Comparison of ENCODE assay signal across 16 cellular contexts in the genomic region with DNA sequence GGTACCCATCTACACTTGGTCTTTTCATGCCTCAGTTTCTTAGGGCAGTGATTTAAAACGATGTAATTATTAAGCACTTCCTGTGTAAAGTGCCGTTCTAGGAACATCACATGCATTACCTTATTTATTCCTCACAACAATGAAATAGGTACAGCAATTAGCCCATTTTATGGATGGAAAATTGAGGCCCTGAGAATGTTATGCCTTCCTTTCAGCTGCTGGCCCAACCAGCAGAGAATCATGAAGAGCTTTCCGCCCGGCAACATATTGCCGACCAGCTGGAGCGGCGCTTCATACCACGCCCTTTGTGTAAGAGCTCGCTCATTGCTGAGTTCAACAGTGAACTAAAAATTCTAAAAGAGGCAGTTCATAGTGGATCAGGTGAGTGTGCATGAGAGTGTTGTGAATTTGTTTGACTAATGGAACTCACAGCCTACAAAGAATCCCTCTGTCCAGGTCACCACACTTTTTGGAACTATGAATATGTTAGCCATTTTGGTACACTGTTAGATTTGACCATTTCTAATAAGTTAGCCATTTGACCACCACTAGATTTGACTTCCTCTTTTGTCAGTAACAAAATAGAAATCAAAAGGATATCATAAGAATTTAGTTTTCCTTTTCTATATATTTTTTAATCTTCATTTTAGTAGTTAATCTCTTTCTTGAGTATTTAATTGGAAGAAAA. TPM values are rescaled to one million over a fixed set of nuclear protein-coding genes. Genes with fewer than 3 reads are reported as not detected.
DNase-seq lines count a peak whose midpoint lies in the region; ATAC-seq, FAIRE-seq and TF ChIP-seq lines count a peak whose summit lies in the region.
"Had no signal": no experiment of that assay in that cellular context is flagged by ENCODE, and none has a peak within 500 bp of the region (broad histone marks: within the 10 kb centered on the region; RNA-seq: fewer than 3 reads in every experiment).

No MANE protein-coding gene starts in this region.

- H3K27ac ChIP-seq in thyroid gland: no peak overlapping the region
- H3K27ac ChIP-seq: body of pancreas, foreskin keratinocyte had no signal

- no peak for DNase-seq in RCC 7860 (ENCODE audit: low spot score)
- DNase-seq in DMS53 (lab: John Stamatoyannopoulos, UW): no peak
- DNase-seq in thyroid gland: no peak
- DNase-seq: activated CD8-positive, alpha-beta T cell treated with anti-CD3 and anti-CD28 coated beads for 36 hours; body of pancreas; effector CD4-positive, alpha-beta T cell; foreskin keratinocyte; posterior cingulate gyrus; T-helper 17 cell had no signal

- no peaks in the 10 kb centered on the region for H3K4me1 ChIP-seq in thyroid gland
- H3K4me1 ChIP-seq: body of pancreas had no signal

- no peak overlapping the region for H3K4me3 ChIP-seq in thyroid gland (replicated peaks in 1 of 3)
- H3K4me3 ChIP-seq: body of pancreas, GM23338 had no signal

- no peak for FAIRE-seq in RCC 7860 (lab: Jason Lieb, UNC)

- 87 to 92% methylated on average over 9 of the region's 9 CpGs for WGBS in thyroid gland, 2 donors

- intact Hi-C loops in thyroid gland (cut with DNase I): loop anchor here (5.0 to 10.0 kb wide), 2 partner anchors 220 to 428 kb away; no protein-coding TSS in a partner anchor

- H3K9me3 ChIP-seq in thyroid gland: no peaks in the 10 kb centered on the region
- H3K9me3 ChIP-seq: body of pancreas had no signal

- H3K27me3 ChIP-seq in thyroid gland: no peaks in the 10 kb centered on the region
- H3K27me3 ChIP-seq: body of pancreas, foreskin keratinocyte had no signal

- TF ChIP-seq POLR2A in GM18505 (IDR thresholded peaks at IDR 0.05; ENCODE audit: borderline replicate concordance, extremely low read depth, insufficient read depth, insufficient read length) (no peak), thyroid gland (IDR thresholded peaks at IDR 0.05) (no peak)

- TF ChIP-seq CTCF in thyroid gland (IDR thresholded peaks at IDR 0.05): no peak

- peak; percentile 79 for ATAC-seq in GM18505 (IDR thresholded peaks at IDR 0.05; ENCODE audit: unreplicated experiment)
- peak; percentile 88 for ATAC-seq in GM19452 (IDR thresholded peaks at IDR 0.05; ENCODE audit: unreplicated experiment)
- peak; percentile 96 for ATAC-seq in HG02938 (IDR thresholded peaks at IDR 0.05; ENCODE audit: unreplicated experiment)
- peak; percentile 81 for ATAC-seq in HG03521 (IDR thresholded peaks at IDR 0.05; ENCODE audit: unreplicated experiment)
- no peak for ATAC-seq in activated CD4-positive, CD25-positive, alpha-beta regulatory T cell treated with anti-CD3 and anti-CD28 coated beads, Interleukin-2, amount 50 U/mL, for 24 hours
- ATAC-seq: activated CD8-positive, alpha-beta T cell treated with anti-CD3 and anti-CD28 coated beads for 36 hours; foreskin keratinocyte; GM23338; Panc1; T-helper 17 cell had no signal

- H3K36me3 ChIP-seq in thyroid gland: no peaks in the 10 kb centered on the region

RNA-seq across cellular contexts. Expression of a gene that starts 25.6 kb away (rescaled TPM):
- 100 to 1,000 TPM in 2 of 4 donors, 10 to 100 TPM in 2; 67.3 to 190 (median 87.2) TPM for total RNA-seq in thyroid gland

Comparison
In these comparisons a context has a peak if more than half of its experiments do, and no peak if none do; other contexts are left out.
1. ATAC-seq: peak in GM18505 (single experiment), GM19452 (single experiment), HG02938 (single experiment) and HG03521 (single experiment); none in activated CD4-positive, CD25-positive, alpha-beta regulatory T cell treated with anti-CD3 and anti-CD28 coated beads, Interleukin-2, amount 50 U/mL, for 24 hours (0 of 2).